In the genomic region with DNA sequence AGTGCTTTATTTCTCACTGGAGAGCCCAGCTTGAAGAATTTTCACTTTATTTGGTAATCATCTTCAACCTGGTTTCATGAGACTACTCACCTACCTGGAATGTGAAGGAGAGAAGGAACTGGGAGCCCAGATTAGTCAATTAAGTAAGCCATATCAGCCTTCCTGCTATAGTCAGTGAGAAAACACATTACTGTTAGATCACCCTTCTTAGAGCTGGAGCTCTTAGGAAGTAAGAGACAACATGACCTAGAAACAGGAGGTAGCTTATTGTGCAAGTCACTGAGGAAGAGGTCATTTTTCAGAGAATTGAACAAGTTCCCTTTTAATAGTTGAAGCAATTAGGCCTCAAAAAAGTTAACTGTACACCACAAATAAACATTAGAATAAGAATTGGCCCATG, we compare ENCODE assay signal across 9 cellular contexts. TPM values are rescaled to one million over a fixed set of nuclear protein-coding genes. Genes with fewer than 3 reads are reported as not detected.
A peak's percentile ranks its signal among the peaks of the same experiment; 100 is the strongest.
DNase-seq lines count a peak whose midpoint lies in the region; ATAC-seq and TF ChIP-seq lines count a peak whose summit lies in the region.
"Had no signal": no experiment of that assay in that cellular context is flagged by ENCODE, and none has a peak within 500 bp of the region (broad histone marks: within the 10 kb centered on the region; RNA-seq: fewer than 3 reads in every experiment).

No MANE protein-coding gene starts in this region.

- peak; percentile 97 for ATAC-seq in lung (ENCODE audit: insufficient read depth, low FRiP score)

- H3K4me3 ChIP-seq in astrocyte of the spinal cord (ENCODE audit: low read depth, low read length) (no peak overlapping the region), lung (no peak overlapping the region)

- H3K36me3 ChIP-seq in lung (ENCODE audit: control insufficient read depth in 2 of 2, insufficient read depth in 2 of 2, low read length in 2 of 2): peaks cover 8 to 18% of the 10 kb centered on the region in 2 donors

- H3K4me1 ChIP-seq in lung (ENCODE audit: control insufficient read depth in 2 of 2, insufficient read depth in 2 of 2, low read length in 2 of 2): no peaks in the 10 kb centered on the region

- H3K27ac ChIP-seq in lung (ENCODE audit: low read depth in 1 of 2, low read length in 1 of 2): no peak overlapping the region

- TF ChIP-seq CTCF in astrocyte of the spinal cord (IDR thresholded peaks at IDR 0.05; ENCODE audit: low read depth, low read length) (no peak), lung (IDR thresholded peaks at IDR 0.05; ENCODE audit: control extremely low read depth, extremely low read depth) (no peak)

- in situ Hi-C loops in astrocyte of the spinal cord (cut with HindIII; ENCODE audit: low sequenced_read_pairs): no loop called here

- H3K9me3 ChIP-seq in lung (ENCODE audit: control insufficient read depth in 2 of 2, insufficient read depth in 1 of 2, low read length in 1 of 2): no peaks in the 10 kb centered on the region

- H3K27me3 ChIP-seq in lung (ENCODE audit: control insufficient read depth, insufficient read depth): no peaks in the 10 kb centered on the region

- peak; percentile 88 for DNase-seq in CD1c-positive myeloid dendritic cell (ENCODE audit: extremely low spot score)
- peak; percentile 30 for DNase-seq in LHCN-M2 (ENCODE audit: low read depth)
- peak; percentile 31 for DNase-seq in astrocyte of the spinal cord (ENCODE audit: low read depth, low spot score)
- no peak for DNase-seq in lung (ENCODE audit: low spot score)
- no peak for DNase-seq in cerebellar cortex (ENCODE audit: low spot score)
- DNase-seq in COLO829 (ENCODE audit: low spot score): no peak
- DNase-seq in activated CD4-positive, alpha-beta T cell treated with anti-CD3 and anti-CD28 coated beads, Interleukin-2, amount 50 U/mL, for 1 hour: no peak
- DNase-seq in activated CD4-positive, CD25-positive, alpha-beta regulatory T cell (lab: John Stamatoyannopoulos, UW): no peak
- DNase-seq: NCI-H345 had no signal

RNA-seq across cellular contexts. Expression of a gene that starts 49.2 kb away (rescaled TPM):
- not detected in 2 replicates for total RNA-seq in LHCN-M2 (2014; rRNA removed)
- not detected for polyA plus RNA-seq in LHCN-M2 (2012)
- total RNA-seq in lung: 10 to 100 TPM; 21.3 to 40.2 TPM
- polyA plus RNA-seq in lung: 10 to 100 TPM; 10.2 to 11.6 TPM

RNA-seq across cellular contexts. Expression of a gene that starts 54.0 kb away (rescaled TPM):
- total RNA-seq in LHCN-M2 (2014; rRNA removed): 41.2 and 46.9 TPM in 2 replicates
- 32.8 TPM for polyA plus RNA-seq in LHCN-M2 (2012)
- total RNA-seq in lung: 10 to 100 TPM; 22.0 to 44.3 TPM
- polyA plus RNA-seq in lung: 10 to 100 TPM; 29.9 to 35.2 TPM

Comparison
In these comparisons a context has a peak if more than half of its experiments do, and no peak if none do; other contexts are left out.
1. DNase-seq: peak in CD1c-positive myeloid dendritic cell (single experiment), LHCN-M2 (single experiment) and astrocyte of the spinal cord (single experiment); none in lung (single experiment), cerebellar cortex (single experiment), COLO829 (single experiment), activated CD4-positive, alpha-beta T cell treated with anti-CD3 and anti-CD28 coated beads, Interleukin-2, amount 50 U/mL, for 1 hour (single experiment) and activated CD4-positive, CD25-positive, alpha-beta regulatory T cell (0 of 4).
2. RNA of a gene that starts 49.2 kb away (total RNA-seq): 21.3 to 40.2 TPM in lung; not detected in LHCN-M2; every median in the first group is over 10 times any median in the second.